27 cellular contexts compared by ENCODE assay signal in genomic region chr2:30731248-30731647, GRCh38.
"Had no signal": no experiment of that assay in that cellular context is flagged by ENCODE, and none has a peak within 500 bp of the region (broad histone marks: within the 10 kb centered on the region; RNA-seq: fewer than 3 reads in every experiment).

No MANE protein-coding gene starts in this region.

- H3K4me1 ChIP-seq: colonic mucosa, esophagus squamous epithelium, heart right ventricle, parathyroid adenoma, right lobe of liver, tibial nerve, upper lobe of left lung, uterus had no signal

- H3K27ac ChIP-seq: colonic mucosa, esophagus squamous epithelium, heart right ventricle, parathyroid adenoma, right lobe of liver, thoracic aorta, tibial nerve, upper lobe of left lung, uterus had no signal

- H3K9me3 Mint-ChIP-seq: central memory CD8-positive, alpha-beta T cell; dendritic cell treated with granulocyte-macrophage colony-stimulating factor and Interleukin-4, amounts not matched to agents 40 ng/mL and 50 ng/mL, for 4 days; immature natural killer cell; naive thymus-derived CD4-positive, alpha-beta T cell; stimulated activated effector memory CD8-positive, alpha-beta T cell treated with anti-CD3 and anti-CD28 coated beads, Interleukin-12 subunit alpha, Interleukin-12 subunit beta, amount 100 ng/mL, for 72 hours had no signal

- H3K27me3 Mint-ChIP-seq: progenitor cell of endocrine pancreas had no signal

- H3K27me3 ChIP-seq: colonic mucosa, right lobe of liver, tibial nerve, upper lobe of left lung, uterus had no signal

- H3K4me1 Mint-ChIP-seq: central memory CD8-positive, alpha-beta T cell; immature natural killer cell; naive thymus-derived CD4-positive, alpha-beta T cell; stimulated activated effector memory CD8-positive, alpha-beta T cell treated with anti-CD3 and anti-CD28 coated beads, Interleukin-12 subunit alpha, Interleukin-12 subunit beta, amount 100 ng/mL, for 72 hours had no signal

- H3K27ac Mint-ChIP-seq: dendritic cell treated with granulocyte-macrophage colony-stimulating factor and Interleukin-4, amounts not matched to agents 40 ng/mL and 50 ng/mL, for 4 days; immature natural killer cell; naive thymus-derived CD4-positive, alpha-beta T cell; progenitor cell of endocrine pancreas; stimulated activated effector memory CD8-positive, alpha-beta T cell treated with anti-CD3 and anti-CD28 coated beads, Interleukin-12 subunit alpha, Interleukin-12 subunit beta, amount 100 ng/mL, for 72 hours had no signal

- DNase-seq: colonic mucosa; effector memory CD4-positive, alpha-beta T cell; esophagus squamous epithelium; foreskin melanocyte; glutamatergic neuron; heart right ventricle; hypothalamus; immature natural killer cell; islet precursor cell; left ventricle myocardium superior; mesenchymal stem cell; midbrain; naive thymus-derived CD4-positive, alpha-beta T cell; right lobe of liver; stimulated activated CD4-positive, alpha-beta T cell treated with anti-CD3 and anti-CD28 coated beads, Interleukin-2, amount 100 ng/mL, for 24 hours; stimulated activated CD4-positive, alpha-beta T cell treated with anti-CD3 and anti-CD28 coated beads, Interleukin-4, amount 100 ng/mL, for 24 hours; stimulated activated naive CD4-positive, alpha-beta T cell treated with Interleukin-2 at 50 U/mL for 16 hours; upper lobe of left lung; uterus had no signal

- H3K9me3 ChIP-seq: colonic mucosa, esophagus squamous epithelium, heart right ventricle, right lobe of liver, thoracic aorta, tibial nerve, upper lobe of left lung, uterus had no signal

- H3K36me3 Mint-ChIP-seq: immature natural killer cell; naive thymus-derived CD4-positive, alpha-beta T cell; stimulated activated effector memory CD8-positive, alpha-beta T cell treated with anti-CD3 and anti-CD28 coated beads, Interleukin-12 subunit alpha, Interleukin-12 subunit beta, amount 100 ng/mL, for 72 hours had no signal

- H3K4me3 ChIP-seq: colonic mucosa, esophagus squamous epithelium, heart right ventricle, right lobe of liver, smooth muscle cell, thoracic aorta, tibial nerve, upper lobe of left lung, uterus had no signal

- H3K36me3 ChIP-seq: colonic mucosa, esophagus squamous epithelium, heart right ventricle, right lobe of liver, thoracic aorta, tibial nerve, upper lobe of left lung, uterus had no signal

- H3K4me3 Mint-ChIP-seq: central memory CD8-positive, alpha-beta T cell; dendritic cell treated with granulocyte-macrophage colony-stimulating factor and Interleukin-4, amounts not matched to agents 40 ng/mL and 50 ng/mL, for 4 days; immature natural killer cell; naive thymus-derived CD4-positive, alpha-beta T cell; stimulated activated effector memory CD8-positive, alpha-beta T cell treated with anti-CD3 and anti-CD28 coated beads, Interleukin-12 subunit alpha, Interleukin-12 subunit beta, amount 100 ng/mL, for 72 hours had no signal
